21 cellular contexts compared by ENCODE assay signal in genomic region chr11:11146830-11147229, GRCh38.
"Had no signal": no experiment of that assay in that cellular context is flagged by ENCODE, and none has a peak within 500 bp of the region (broad histone marks: within the 10 kb centered on the region; RNA-seq: fewer than 3 reads in every experiment).

No MANE protein-coding gene starts in this region.

- H3K36me3 Mint-ChIP-seq: brain, naive B cell had no signal

- H3K27me3 Mint-ChIP-seq: stimulated activated naive CD8-positive, alpha-beta T cell treated with anti-CD3 and anti-CD28 coated beads, Interleukin-15, Interleukin-2, amounts not matched to agents 100 ng/mL and 50 ng/mL, for 24 hours had no signal

- H3K27ac ChIP-seq: lower lobe of right lung, WERI-Rb-1 had no signal

- ATAC-seq: activated CD8-positive, alpha-beta T cell treated with anti-CD3 and anti-CD28 coated beads, Interleukin-2, amount 10 ng/mL, durations not matched to agents 7 days and 5 days; gastroesophageal sphincter; lower lobe of right lung had no signal

- H3K4me3 ChIP-seq: gastroesophageal sphincter, heart left ventricle, lower lobe of right lung, tibial nerve had no signal

- H3K36me3 ChIP-seq: gastroesophageal sphincter, heart left ventricle, lower lobe of right lung, tibial nerve, WERI-Rb-1 had no signal

- H3K9me3 ChIP-seq: gastroesophageal sphincter, heart left ventricle, lower lobe of right lung, tibial nerve had no signal

- H3K27ac Mint-ChIP-seq: activated T-helper 1 cell treated with anti-CD3 and anti-CD28 coated beads, Interleukin-12 subunit alpha, Interleukin-12 subunit beta, Interleukin-2, Interleukin-4 antibody, amounts not matched to agents 30 ng/mL and 10 ng/mL and 1 ng/mL, durations not matched to agents 14 hours and 24 hours and 36 hours; naive B cell; stimulated activated naive CD8-positive, alpha-beta T cell treated with anti-CD3 and anti-CD28 coated beads, Interleukin-15, Interleukin-2, amounts not matched to agents 100 ng/mL and 50 ng/mL, for 24 hours; T-helper 2 cell treated with Interferon-gamma antibody and Interleukin-4, amounts not matched to agents 5 μg/mL and 100 μg/mL, for 36 hours had no signal

- H3K27me3 ChIP-seq: gastroesophageal sphincter, heart left ventricle, tibial nerve had no signal

- H3K9me3 Mint-ChIP-seq: activated T-helper 1 cell treated with anti-CD3 and anti-CD28 coated beads, Interleukin-12 subunit alpha, Interleukin-12 subunit beta, Interleukin-2, Interleukin-4 antibody, amounts not matched to agents 30 ng/mL and 10 ng/mL and 1 ng/mL, durations not matched to agents 14 hours and 24 hours and 36 hours; neural crest cell; T-helper 2 cell treated with Interferon-gamma antibody and Interleukin-4, amounts not matched to agents 5 μg/mL and 100 μg/mL, for 36 hours had no signal

- H3K4me1 Mint-ChIP-seq: naive B cell, neural crest cell had no signal

- DNase-seq: activated CD4-positive, alpha-beta T cell treated with anti-CD3 and anti-CD28 coated beads, Interleukin-2, amount 50 U/mL, for 1 hour; activated CD4-positive, CD25-positive, alpha-beta regulatory T cell treated with anti-CD3 and anti-CD28 coated beads, Interleukin-2, amount 50 U/mL, for 72 hours; activated CD8-positive, alpha-beta T cell treated with anti-CD3 and anti-CD28 coated beads, Interleukin-2, amount 10 ng/mL, durations not matched to agents 7 days and 5 days; activated gamma-delta T cell; activated naive CD4-positive, alpha-beta T cell treated with anti-CD3 and anti-CD28 coated beads, Interleukin-2, amount 50 U/mL, for 16 hours; dermis blood vessel endothelial cell; effector CD8-positive, alpha-beta T cell; lower lobe of right lung; mesendoderm; naive B cell; stimulated activated CD4-positive, alpha-beta T cell treated with anti-CD3 and anti-CD28 coated beads, Interleukin-12 subunit alpha, Interleukin-12 subunit beta, amount 100 ng/mL, for 4 hours; stimulated activated CD4-positive, alpha-beta T cell treated with anti-CD3 and anti-CD28 coated beads, Interleukin-4, amount 100 ng/mL, for 4 hours; WERI-Rb-1 had no signal

- H3K4me3 Mint-ChIP-seq: activated CD8-positive, alpha-beta T cell treated with anti-CD3 and anti-CD28 coated beads, Interleukin-2, amount 10 ng/mL, durations not matched to agents 7 days and 5 days; activated T-helper 1 cell treated with anti-CD3 and anti-CD28 coated beads, Interleukin-12 subunit alpha, Interleukin-12 subunit beta, Interleukin-2, Interleukin-4 antibody, amounts not matched to agents 30 ng/mL and 10 ng/mL and 1 ng/mL, durations not matched to agents 14 hours and 24 hours and 36 hours; brain; naive B cell; neural crest cell; stimulated activated naive CD8-positive, alpha-beta T cell treated with anti-CD3 and anti-CD28 coated beads, Interleukin-15, Interleukin-2, amounts not matched to agents 100 ng/mL and 50 ng/mL, for 24 hours; T-helper 2 cell treated with Interferon-gamma antibody and Interleukin-4, amounts not matched to agents 5 μg/mL and 100 μg/mL, for 36 hours had no signal
